11 cellular contexts compared by ENCODE assay signal in the genomic region with DNA sequence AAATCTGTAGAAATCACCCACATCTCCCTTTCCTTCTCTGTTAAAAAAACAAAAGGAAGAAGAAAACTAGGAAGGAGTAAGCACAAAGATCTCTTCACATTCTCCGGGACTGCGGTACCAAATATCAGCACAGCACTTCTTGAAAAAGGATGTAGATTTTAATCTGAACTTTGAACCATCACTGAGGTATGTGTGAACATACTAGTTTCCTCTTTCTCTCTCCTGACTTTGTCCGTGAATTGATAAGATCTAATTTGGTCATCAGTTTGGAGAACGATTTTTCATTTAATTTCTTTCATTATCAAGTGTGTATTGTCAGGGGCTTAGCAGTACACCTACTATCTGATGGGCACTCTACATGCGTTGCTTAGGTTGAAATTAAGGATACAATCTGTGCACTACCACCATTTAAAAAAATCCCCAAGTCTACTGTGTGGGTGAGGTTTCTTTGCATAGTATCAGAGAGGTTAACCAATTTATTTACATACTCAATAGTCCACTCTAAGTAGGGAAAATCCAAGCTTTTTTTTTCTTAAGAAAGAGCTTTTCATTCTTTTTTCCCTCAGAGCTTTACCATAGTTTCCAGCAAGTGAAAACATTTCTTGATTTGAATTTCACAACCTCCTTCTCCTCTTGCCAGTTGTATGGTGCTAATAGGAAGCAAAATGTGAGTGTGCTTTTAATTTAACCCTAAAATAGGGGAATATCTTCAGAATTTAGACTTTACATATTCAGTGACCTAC.
DNase-seq lines count a peak whose midpoint lies in the region; ATAC-seq and TF ChIP-seq lines count a peak whose summit lies in the region.
"Had no signal": no experiment of that assay in that cellular context is flagged by ENCODE, and none has a peak within 500 bp of the region (broad histone marks: within the 10 kb centered on the region; RNA-seq: fewer than 3 reads in every experiment).

No MANE protein-coding gene starts in this region.

- no peaks in the 10 kb centered on the region for H3K9me3 ChIP-seq in SJCRH30 (replicated peaks)

- peak overlapping the region; percentile 86 for H3K27ac Mint-ChIP-seq in T-helper 1 cell treated with Interleukin-12 subunit alpha and Interleukin-12 subunit beta and Interleukin-4 antibody, amounts not matched to agents 30 μg/mL and 1 μg/mL, for 36 hours
- H3K27ac Mint-ChIP-seq: CD8-positive, alpha-beta T cell had no signal

- peak; percentile 15 for DNase-seq in GM12865 (ENCODE audit: low read depth)
- DNase-seq in SIG-M5 (lab: John Stamatoyannopoulos, UW) = no peak
- DNase-seq in SJCRH30 = no peak
- DNase-seq in effector CD8-positive, alpha-beta T cell (lab: John Stamatoyannopoulos, UW) = no peak
- no peak for DNase-seq in SHP77 treated with DMSO at 0.1 percent for 48 hours (lab: John Stamatoyannopoulos, UW)
- DNase-seq: CD8-positive, alpha-beta T cell; retina had no signal

- H3K4me3 ChIP-seq in GM12865 (ENCODE audit: low read depth, low read length) = no peak overlapping the region
- no peak overlapping the region for H3K4me3 ChIP-seq in SJCRH30

- TF ChIP-seq CTCF in GM12865 (IDR thresholded peaks at IDR 0.05; ENCODE audit: insufficient read depth, low read depth, low read length, missing control alignments) = no peak

- H3K27ac ChIP-seq in SJCRH30 = no peak overlapping the region

- H3K4me1 Mint-ChIP-seq in T-helper 1 cell treated with Interleukin-12 subunit alpha and Interleukin-12 subunit beta and Interleukin-4 antibody, amounts not matched to agents 30 μg/mL and 1 μg/mL, for 36 hours (ENCODE audit: low read depth) = peaks cover 33% of the 10 kb centered on the region

- peak overlapping the region; percentile 66 for H3K4me3 Mint-ChIP-seq in T-helper 1 cell treated with Interleukin-12 subunit alpha and Interleukin-12 subunit beta and Interleukin-4 antibody, amounts not matched to agents 30 μg/mL and 1 μg/mL, for 36 hours
- H3K4me3 Mint-ChIP-seq: CD8-positive, alpha-beta T cell had no signal

- H3K27me3 Mint-ChIP-seq in T-helper 1 cell treated with Interleukin-12 subunit alpha and Interleukin-12 subunit beta and Interleukin-4 antibody, amounts not matched to agents 30 μg/mL and 1 μg/mL, for 36 hours (ENCODE audit: low read depth) = peaks cover 11% of the 10 kb centered on the region

- no peaks in the 10 kb centered on the region for H3K27me3 ChIP-seq in SJCRH30

- no peaks in the 10 kb centered on the region for H3K4me1 ChIP-seq in SJCRH30

- H3K36me3 ChIP-seq in SJCRH30 = no peaks in the 10 kb centered on the region

- H3K9me3 Mint-ChIP-seq in T-helper 1 cell treated with Interleukin-12 subunit alpha and Interleukin-12 subunit beta and Interleukin-4 antibody, amounts not matched to agents 30 μg/mL and 1 μg/mL, for 36 hours = peaks cover 3% of the 10 kb centered on the region
- H3K9me3 Mint-ChIP-seq: CD8-positive, alpha-beta T cell had no signal

- peak; percentile 80 for ATAC-seq in GM19372 (IDR thresholded peaks at IDR 0.05; ENCODE audit: low read depth, unreplicated experiment)
- ATAC-seq in HG02970 (IDR thresholded peaks at IDR 0.05; ENCODE audit: low FRiP score, unreplicated experiment) = peak; percentile 59
- ATAC-seq: CD8-positive, alpha-beta T cell; Panc1 had no signal

- peaks cover 13% of the 10 kb centered on the region for H3K36me3 Mint-ChIP-seq in T-helper 1 cell treated with Interleukin-12 subunit alpha and Interleukin-12 subunit beta and Interleukin-4 antibody, amounts not matched to agents 30 μg/mL and 1 μg/mL, for 36 hours (ENCODE audit: low read depth)
- H3K36me3 Mint-ChIP-seq: CD8-positive, alpha-beta T cell had no signal
